1 cellular context compared by ENCODE assay signal in the genomic region with DNA sequence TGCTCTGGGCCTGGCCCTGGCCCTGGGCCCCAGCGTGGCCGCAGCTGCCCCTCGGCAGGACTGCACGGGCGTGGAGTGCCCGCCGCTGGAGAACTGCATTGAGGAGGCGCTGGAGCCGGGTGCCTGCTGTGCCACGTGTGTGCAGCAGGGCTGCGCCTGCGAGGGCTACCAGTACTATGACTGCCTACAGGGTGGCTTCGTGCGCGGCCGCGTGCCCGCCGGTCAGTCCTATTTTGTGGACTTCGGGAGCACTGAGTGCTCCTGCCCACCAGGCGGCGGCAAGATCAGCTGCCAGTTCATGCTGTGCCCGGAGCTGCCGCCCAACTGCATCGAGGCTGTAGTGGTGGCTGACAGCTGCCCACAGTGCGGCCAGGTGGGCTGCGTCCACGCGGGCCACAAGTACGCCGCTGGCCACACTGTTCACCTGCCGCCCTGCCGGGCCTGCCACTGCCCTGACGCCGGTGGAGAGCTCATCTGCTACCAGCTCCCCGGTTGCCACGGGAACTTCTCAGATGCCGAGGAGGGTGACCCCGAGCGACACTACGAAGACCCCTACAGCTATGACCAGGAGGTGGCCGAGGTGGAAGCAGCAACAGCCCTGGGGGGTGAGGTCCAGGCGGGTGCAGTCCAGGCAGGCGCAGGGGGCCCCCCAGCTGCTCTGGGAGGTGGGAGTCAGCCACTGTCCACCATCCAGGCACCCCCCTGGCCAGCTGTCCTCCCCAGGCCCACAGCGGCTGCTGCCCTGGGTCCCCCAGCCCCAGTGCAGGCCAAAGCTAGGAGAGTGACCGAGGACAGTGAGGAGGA.
TF ChIP-seq lines count a peak whose summit lies in the region.

No MANE protein-coding gene starts in this region.

TF ChIP-seq in WTC11, 78 proteins besides CTCF, POLR2A, EP300 and RAD21:
- TF ChIP-seq, protein P1, sequence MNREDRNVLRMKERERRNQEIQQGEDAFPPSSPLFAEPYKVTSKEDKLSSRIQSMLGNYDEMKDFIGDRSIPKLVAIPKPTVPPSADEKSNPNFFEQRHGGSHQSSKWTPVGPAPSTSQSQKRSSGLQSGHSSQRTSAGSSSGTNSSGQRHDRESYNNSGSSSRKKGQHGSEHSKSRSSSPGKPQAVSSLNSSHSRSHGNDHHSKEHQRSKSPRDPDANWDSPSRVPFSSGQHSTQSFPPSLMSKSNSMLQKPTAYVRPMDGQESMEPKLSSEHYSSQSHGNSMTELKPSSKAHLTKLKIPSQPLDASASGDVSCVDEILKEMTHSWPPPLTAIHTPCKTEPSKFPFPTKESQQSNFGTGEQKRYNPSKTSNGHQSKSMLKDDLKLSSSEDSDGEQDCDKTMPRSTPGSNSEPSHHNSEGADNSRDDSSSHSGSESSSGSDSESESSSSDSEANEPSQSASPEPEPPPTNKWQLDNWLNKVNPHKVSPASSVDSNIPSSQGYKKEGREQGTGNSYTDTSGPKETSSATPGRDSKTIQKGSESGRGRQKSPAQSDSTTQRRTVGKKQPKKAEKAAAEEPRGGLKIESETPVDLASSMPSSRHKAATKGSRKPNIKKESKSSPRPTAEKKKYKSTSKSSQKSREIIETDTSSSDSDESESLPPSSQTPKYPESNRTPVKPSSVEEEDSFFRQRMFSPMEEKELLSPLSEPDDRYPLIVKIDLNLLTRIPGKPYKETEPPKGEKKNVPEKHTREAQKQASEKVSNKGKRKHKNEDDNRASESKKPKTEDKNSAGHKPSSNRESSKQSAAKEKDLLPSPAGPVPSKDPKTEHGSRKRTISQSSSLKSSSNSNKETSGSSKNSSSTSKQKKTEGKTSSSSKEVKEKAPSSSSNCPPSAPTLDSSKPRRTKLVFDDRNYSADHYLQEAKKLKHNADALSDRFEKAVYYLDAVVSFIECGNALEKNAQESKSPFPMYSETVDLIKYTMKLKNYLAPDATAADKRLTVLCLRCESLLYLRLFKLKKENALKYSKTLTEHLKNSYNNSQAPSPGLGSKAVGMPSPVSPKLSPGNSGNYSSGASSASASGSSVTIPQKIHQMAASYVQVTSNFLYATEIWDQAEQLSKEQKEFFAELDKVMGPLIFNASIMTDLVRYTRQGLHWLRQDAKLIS (CRISPR knock-in tag; IDR thresholded peaks at IDR 0.05; ENCODE audit: borderline replicate concordance): no peak
- TF ChIP-seq ZNF263 (CRISPR knock-in tag; IDR thresholded peaks at IDR 0.05; ENCODE audit: low read depth): 0 out of 2 replicates have a peak, but pooled peaks have one; percentile 34
